8 cellular contexts compared by ENCODE assay signal in genomic region chr1:111215285-111215684, GRCh38. TPM values are rescaled to one million over a fixed set of nuclear protein-coding genes. Genes with fewer than 3 reads are reported as not detected.
DNase-seq lines count a peak whose midpoint lies in the region; ATAC-seq and TF ChIP-seq lines count a peak whose summit lies in the region.
"Not testable (repeated sequence)": the region's sequence is repeated elsewhere in the genome, so short reads cannot be mapped to it uniquely, and the experiment has no call there.
"Had no signal": no experiment of that assay in that cellular context is flagged by ENCODE, and none has a peak within 500 bp of the region (broad histone marks: within the 10 kb centered on the region; RNA-seq: fewer than 3 reads in every experiment).

No MANE protein-coding gene starts in this region.

- H3K27ac Mint-ChIP-seq in activated B cell treated with CpG ODN at 0.5 μM for 24 hours = peak overlapping the region; percentile 95
- H3K27ac Mint-ChIP-seq in activated T-helper 2 cell treated with anti-CD3 and anti-CD28 coated beads, Interferon-gamma antibody, Interleukin-2, Interleukin-4, amounts not matched to agents 10 μg/mL and 5 μg/mL and 100 μg/mL, durations not matched to agents 14 hours and 24 hours and 36 hours = peak overlapping the region; percentile 91
- peak overlapping the region; percentile 100 for H3K27ac Mint-ChIP-seq in central memory CD8-positive, alpha-beta T cell (ENCODE audit: low read depth)

- H3K9ac ChIP-seq in DND-41 (ENCODE audit: low read depth, low read length) (peak overlapping the region; percentile 59), Loucy (ENCODE audit: low read depth, low read length, poor library complexity, severe bottlenecking) (peak overlapping the region; percentile 86)
- not testable (repeated sequence) for H3K9ac ChIP-seq in mucosa of rectum (ENCODE audit: low read depth in 1 of 2, low read length in 2 of 2)

- H3K4me1 Mint-ChIP-seq in activated B cell treated with CpG ODN at 0.5 μM for 24 hours = peaks cover 86% of the 10 kb centered on the region
- H3K4me1 Mint-ChIP-seq in activated T-helper 2 cell treated with anti-CD3 and anti-CD28 coated beads, Interferon-gamma antibody, Interleukin-2, Interleukin-4, amounts not matched to agents 10 μg/mL and 5 μg/mL and 100 μg/mL, durations not matched to agents 14 hours and 24 hours and 36 hours (ENCODE audit: low read depth) = peaks cover 82% of the 10 kb centered on the region
- H3K4me1 Mint-ChIP-seq in central memory CD8-positive, alpha-beta T cell = peaks cover 77% of the 10 kb centered on the region

- CTCF ChIA-PET in activated B cell treated with CpG ODN at 0.5 μM for 24 hours (lab: Charles Lee) = interaction anchor here (0.6 to 2.5 kb wide), 2 partner anchors 185 to 267 kb away, joined by 3 to 6 read pairs; no protein-coding TSS in a partner anchor

- peaks cover 17% of the 10 kb centered on the region for H3F3A ChIP-seq in Loucy (ENCODE audit: low read depth)

- H3K9me2 ChIP-seq in Loucy (replicated peaks; ENCODE audit: low read depth, low read length) = not testable (repeated sequence)

- H3K4me3 ChIP-seq in DND-41 (ENCODE audit: low read depth in 1 of 2, low read length in 2 of 2) (peak overlapping the region in 1 of 2 experiments; percentile 43; a peak in 2 of 4 replicates), Loucy (ENCODE audit: low read length, poor library complexity, severe bottlenecking) (peak overlapping the region; percentile 57), mucosa of rectum (ENCODE audit: low read length in 2 of 2) (peak overlapping the region in 1 of 2 donors; percentile 32), spleen (peak overlapping the region in 1 of 8 donors; percentile 30)

- H3K27me3 ChIP-seq in DND-41 (ENCODE audit: insufficient read depth, low read length, poor library complexity); Loucy (ENCODE audit: insufficient read depth, low read length, poor library complexity, severe bottlenecking); mucosa of rectum (ENCODE audit: control insufficient read depth in 2 of 2, insufficient read depth in 2 of 2, low read length in 2 of 2); spleen (replicated peaks in 1 of 7): not testable (repeated sequence)

- H2AFZ ChIP-seq in DND-41 (ENCODE audit: low read depth, low read length); Loucy (ENCODE audit: low read length): not testable (repeated sequence)

- H3K4me2 ChIP-seq in DND-41 (ENCODE audit: insufficient read depth, low read length) (peak overlapping the region; percentile 56), Loucy (ENCODE audit: low read depth, low read length, poor library complexity, severe bottlenecking) (peak overlapping the region; percentile 75)

- 73 to 79% (median 76%) methylated on average over 2 of the region's 2 CpGs for WGBS in spleen, 5 donors

- intact Hi-C loops in activated B cell treated with CpG ODN at 0.5 μM for 24 hours (cut with micrococcal nuclease) = loop anchor here (5.0 kb wide), 4 partner anchors 253 to 543 kb away; partner anchors contain the start of genes KCNA3, LRIF1 and RAP1A
- intact Hi-C loops in activated T-helper 2 cell treated with anti-CD3 and anti-CD28 coated beads, Interferon-gamma antibody, Interleukin-2, Interleukin-4, amounts not matched to agents 10 μg/mL and 5 μg/mL and 100 μg/mL, durations not matched to agents 14 hours and 24 hours and 36 hours (cut with micrococcal nuclease) = loop anchor here (1.0 to 5.0 kb wide), 4 partner anchors 11 to 543 kb away; partner anchors contain the start of gene KCNA3
- intact Hi-C loops in spleen (cut with DNase I; ENCODE audit: low total_unique reads) = not testable (repeated sequence)

- not testable (repeated sequence) for DNase-seq in DND-41; activated B cell treated with CpG ODN at 0.5 μM for 24 hours; activated T-helper 2 cell treated with anti-CD3 and anti-CD28 coated beads, Interferon-gamma antibody, Interleukin-2, Interleukin-4, amounts not matched to agents 10 μg/mL and 5 μg/mL and 100 μg/mL, durations not matched to agents 14 hours and 24 hours and 36 hours (ENCODE audit: low spot score); central memory CD8-positive, alpha-beta T cell (ENCODE audit: low spot score in 2 of 2); spleen

- TF ChIP-seq POLR2A in spleen (IDR thresholded peaks at IDR 0.05) = not testable (repeated sequence)

- H3K27ac ChIP-seq in DND-41 (ENCODE audit: low read length) = peak overlapping the region; percentile 95
- peak overlapping the region; percentile 41 to 69 for H3K27ac ChIP-seq in mucosa of rectum (ENCODE audit: low read depth in 2 of 2, low read length in 2 of 2)
- peak overlapping the region; percentile 72 to 88 (median 84) for H3K27ac ChIP-seq in spleen

- POLR2A ChIA-PET in activated B cell treated with CpG ODN at 0.5 μM for 24 hours (lab: Charles Lee) = interaction anchor here (0.7 to 8.8 kb wide), 13 partner anchors 9 to 402 kb away, joined by 3 to 258 read pairs (median 6); partner anchors contain the start of genes CD53, CEPT1, CHI3L2 and DENND2D

- not testable (repeated sequence) for H3K27me3 Mint-ChIP-seq in activated B cell treated with CpG ODN at 0.5 μM for 24 hours; activated T-helper 2 cell treated with anti-CD3 and anti-CD28 coated beads, Interferon-gamma antibody, Interleukin-2, Interleukin-4, amounts not matched to agents 10 μg/mL and 5 μg/mL and 100 μg/mL, durations not matched to agents 14 hours and 24 hours and 36 hours (ENCODE audit: low read depth); central memory CD8-positive, alpha-beta T cell

- H3K36me3 Mint-ChIP-seq in activated B cell treated with CpG ODN at 0.5 μM for 24 hours (ENCODE audit: low read depth); activated T-helper 2 cell treated with anti-CD3 and anti-CD28 coated beads, Interferon-gamma antibody, Interleukin-2, Interleukin-4, amounts not matched to agents 10 μg/mL and 5 μg/mL and 100 μg/mL, durations not matched to agents 14 hours and 24 hours and 36 hours (ENCODE audit: low read depth): not testable (repeated sequence)
- peaks cover 33% of the 10 kb centered on the region for H3K36me3 Mint-ChIP-seq in central memory CD8-positive, alpha-beta T cell (ENCODE audit: insufficient read depth)

- not testable (repeated sequence) for H3K36me3 ChIP-seq in DND-41 (ENCODE audit: insufficient read depth, low read length); Loucy (ENCODE audit: insufficient read depth, low read length); mucosa of rectum (ENCODE audit: control insufficient read depth in 2 of 2, insufficient read depth in 2 of 2, low read length in 2 of 2); spleen

- H3K9me3 Mint-ChIP-seq in activated B cell treated with CpG ODN at 0.5 μM for 24 hours; activated T-helper 2 cell treated with anti-CD3 and anti-CD28 coated beads, Interferon-gamma antibody, Interleukin-2, Interleukin-4, amounts not matched to agents 10 μg/mL and 5 μg/mL and 100 μg/mL, durations not matched to agents 14 hours and 24 hours and 36 hours: not testable (repeated sequence)
- H3K9me3 Mint-ChIP-seq in central memory CD8-positive, alpha-beta T cell = peaks cover 11% of the 10 kb centered on the region

- H3K4me1 ChIP-seq in DND-41 (ENCODE audit: insufficient read depth, low read length) = peaks cover 95% of the 10 kb centered on the region
- peaks cover 87% of the 10 kb centered on the region for H3K4me1 ChIP-seq in Loucy (ENCODE audit: insufficient read depth, low read length, poor library complexity, severe bottlenecking)
- peaks cover 8 to 15% of the 10 kb centered on the region in 2 donors for H3K4me1 ChIP-seq in mucosa of rectum (ENCODE audit: control insufficient read depth in 2 of 2, insufficient read depth in 2 of 2, low read length in 2 of 2)
- H3K4me1 ChIP-seq in spleen = peaks cover 39 to 88% (median 77%) of the 10 kb centered on the region in 6 donors

- H3K9me3 ChIP-seq in DND-41 (ENCODE audit: insufficient read depth, low read length, severe bottlenecking); Loucy (ENCODE audit: insufficient read depth, low read depth, low read length); mucosa of rectum (ENCODE audit: control insufficient read depth in 2 of 2, low read length in 2 of 2); spleen: not testable (repeated sequence)

- not testable (repeated sequence) for H4K20me1 ChIP-seq in DND-41 (ENCODE audit: insufficient read depth, low read length); Loucy (ENCODE audit: insufficient read depth, low read length, poor library complexity, severe bottlenecking)

- H3K4me3 Mint-ChIP-seq in activated B cell treated with CpG ODN at 0.5 μM for 24 hours = peak overlapping the region; percentile 21
- H3K4me3 Mint-ChIP-seq in activated T-helper 2 cell treated with anti-CD3 and anti-CD28 coated beads, Interferon-gamma antibody, Interleukin-2, Interleukin-4, amounts not matched to agents 10 μg/mL and 5 μg/mL and 100 μg/mL, durations not matched to agents 14 hours and 24 hours and 36 hours (ENCODE audit: low read depth) = peak overlapping the region; percentile 53
- peak overlapping the region; percentile 79 for H3K4me3 Mint-ChIP-seq in central memory CD8-positive, alpha-beta T cell

- TF ChIP-seq CTCF in DND-41 (IDR thresholded peaks at IDR 0.05; ENCODE audit: borderline replicate concordance, extremely low read depth, low read length, poor library complexity, severe bottlenecking); Loucy (conservative IDR thresholded peaks at IDR 0.05; ENCODE audit: low read length); activated B cell treated with CpG ODN at 0.5 μM for 24 hours (IDR thresholded peaks at IDR 0.05); spleen (IDR thresholded peaks at IDR 0.05 in 8 of 11, conservative IDR thresholded peaks at IDR 0.05 in 3 of 11): not testable (repeated sequence)

- ATAC-seq in DND-41 (ENCODE audit: insufficient read depth, low read depth); activated B cell treated with CpG ODN at 0.5 μM for 24 hours (ENCODE audit: low read depth); central memory CD8-positive, alpha-beta T cell (replicated peaks; ENCODE audit: extremely low read depth, poor library complexity, severe bottlenecking): not testable (repeated sequence)

- H3K79me2 ChIP-seq in DND-41 (ENCODE audit: insufficient read depth, low read length) = peaks cover 28% of the 10 kb centered on the region
- not testable (repeated sequence) for H3K79me2 ChIP-seq in Loucy (ENCODE audit: insufficient read depth, low read length)

RNA-seq across cellular contexts. Expression of gene CHI3L2, which starts 12.2 kb away (rescaled TPM):
- 19.6 and 23.6 TPM in 2 replicates for total RNA-seq in activated B cell treated with CpG ODN at 0.5 μM for 24 hours
- 1.3 and 1.8 TPM in 2 replicates for total RNA-seq in activated T-helper 2 cell treated with anti-CD3 and anti-CD28 coated beads, Interferon-gamma antibody, Interleukin-2, Interleukin-4, amounts not matched to agents 10 μg/mL and 5 μg/mL and 100 μg/mL, durations not matched to agents 14 hours and 24 hours and 36 hours
- 10 to 100 TPM in 6 of 7 donors, 1 to 10 TPM in 1; 6.0 to 58.3 (median 25.6) TPM for total RNA-seq in spleen
- polyA plus RNA-seq in spleen = 100 to 1,000 TPM in 1 of 3 donors, 10 to 100 TPM in 2; 40.1 to 159 (median 59.2) TPM
- total RNA-seq: chondrocyte had no signal

RNA-seq across cellular contexts. Expression of gene DENND2D, which starts 14.8 kb away (rescaled TPM):
- 48.9 and 58.6 TPM in 2 replicates for total RNA-seq in activated B cell treated with CpG ODN at 0.5 μM for 24 hours
- 139 and 143 TPM in 2 replicates for total RNA-seq in activated T-helper 2 cell treated with anti-CD3 and anti-CD28 coated beads, Interferon-gamma antibody, Interleukin-2, Interleukin-4, amounts not matched to agents 10 μg/mL and 5 μg/mL and 100 μg/mL, durations not matched to agents 14 hours and 24 hours and 36 hours
- total RNA-seq in spleen = 100 to 1,000 TPM; 127 to 182 (median 153) TPM
- 100 to 1,000 TPM in 2 of 3 donors, 10 to 100 TPM in 1; 90.3 to 106 (median 101) TPM for polyA plus RNA-seq in spleen

Comparison
In these comparisons a context has a peak if more than half of its experiments do, and no peak if none do; other contexts are left out.
1. H3K4me3 Mint-ChIP-seq: peak in every context shown above with its lines; median percentile 79 in central memory CD8-positive, alpha-beta T cell; 53 in activated T-helper 2 cell treated with anti-CD3 and anti-CD28 coated beads, Interferon-gamma antibody, Interleukin-2, Interleukin-4, amounts not matched to agents 10 μg/mL and 5 μg/mL and 100 μg/mL, durations not matched to agents 14 hours and 24 hours and 36 hours; 21 in activated B cell treated with CpG ODN at 0.5 μM for 24 hours.